ENCODE assay signal across 8 cellular contexts in the genomic region with DNA sequence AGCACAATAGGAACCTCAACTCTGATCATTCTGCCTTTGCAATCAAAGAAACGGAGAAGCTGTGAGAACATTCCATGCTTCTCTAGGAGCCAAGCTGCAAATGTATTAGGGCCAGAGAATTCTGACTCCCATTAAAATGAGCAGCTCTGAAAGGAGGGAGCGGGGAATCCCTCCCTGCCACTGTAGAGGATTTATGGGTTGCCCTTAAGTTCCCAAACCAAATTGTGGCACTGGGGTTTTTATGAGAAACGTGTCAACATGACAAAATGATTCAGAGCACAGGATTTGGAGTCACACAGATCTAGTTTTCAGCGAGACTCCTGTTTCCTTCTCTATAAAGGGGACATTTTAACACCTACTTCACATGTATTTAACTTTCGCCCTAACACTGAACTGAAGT. TPM values are rescaled to one million over a fixed set of nuclear protein-coding genes. Genes with fewer than 3 reads are reported as not detected.
A peak's percentile ranks its signal among the peaks of the same experiment; 100 is the strongest.
DNase-seq lines count a peak whose midpoint lies in the region; ATAC-seq and TF ChIP-seq lines count a peak whose summit lies in the region.

No MANE protein-coding gene starts in this region.

- H3K4me3 ChIP-seq in thoracic aorta = peak overlapping the region; percentile 87

- H3K9me3 Mint-ChIP-seq in activated CD4-positive, alpha-beta T cell treated with anti-CD3 and anti-CD28 coated beads, Interleukin-2, amount 10 ng/mL, durations not matched to agents 7 days and 5 days = peaks cover 4% of the 10 kb centered on the region

- CTCF ChIA-PET in activated CD4-positive, alpha-beta T cell treated with anti-CD3 and anti-CD28 coated beads, Interleukin-2, amount 10 ng/mL, durations not matched to agents 7 days and 5 days (lab: Charles Lee) = interaction anchor here (1.0 to 1.5 kb wide), 3 partner anchors 9 to 207 kb away, joined by 3 read pairs; no protein-coding TSS in a partner anchor

- POLR2A ChIA-PET in activated CD4-positive, alpha-beta T cell treated with anti-CD3 and anti-CD28 coated beads, Interleukin-2, amount 10 ng/mL, durations not matched to agents 7 days and 5 days (lab: Charles Lee) = no interaction called here

- no peak for TF ChIP-seq CTCF in thoracic aorta (IDR thresholded peaks at IDR 0.05)

- peak overlapping the region; percentile 96 for H3K4me3 Mint-ChIP-seq in activated CD4-positive, alpha-beta T cell treated with anti-CD3 and anti-CD28 coated beads, Interleukin-2, amount 10 ng/mL, durations not matched to agents 7 days and 5 days

- ATAC-seq in thoracic aorta (ENCODE audit: insufficient number of reproducible peaks, low FRiP score, low read depth) = no peak
- ATAC-seq in HG02884 (IDR thresholded peaks at IDR 0.05; ENCODE audit: unreplicated experiment) = no peak

- H3K36me3 ChIP-seq in thoracic aorta = no peaks in the 10 kb centered on the region

- peak overlapping the region; percentile 98 for H3K27ac Mint-ChIP-seq in activated CD4-positive, alpha-beta T cell treated with anti-CD3 and anti-CD28 coated beads, Interleukin-2, amount 10 ng/mL, durations not matched to agents 7 days and 5 days

- H3K27me3 Mint-ChIP-seq in activated CD4-positive, alpha-beta T cell treated with anti-CD3 and anti-CD28 coated beads, Interleukin-2, amount 10 ng/mL, durations not matched to agents 7 days and 5 days = no peaks in the 10 kb centered on the region

- H3K4me1 Mint-ChIP-seq in activated CD4-positive, alpha-beta T cell treated with anti-CD3 and anti-CD28 coated beads, Interleukin-2, amount 10 ng/mL, durations not matched to agents 7 days and 5 days = peaks cover 65% of the 10 kb centered on the region

- H3K36me3 Mint-ChIP-seq in activated CD4-positive, alpha-beta T cell treated with anti-CD3 and anti-CD28 coated beads, Interleukin-2, amount 10 ng/mL, durations not matched to agents 7 days and 5 days (ENCODE audit: low read depth) = peaks cover 65% of the 10 kb centered on the region

- no peaks in the 10 kb centered on the region for H3K9me3 ChIP-seq in thoracic aorta

- peak overlapping the region; percentile 74 for H3K27ac ChIP-seq in angular gyrus (ENCODE audit: low read depth, low read length)
- H3K27ac ChIP-seq in thoracic aorta = peak overlapping the region; percentile 99

- H3K4me1 ChIP-seq in thoracic aorta (ENCODE audit: control insufficient read depth in 1 of 2, low read depth in 2 of 2) = peaks cover 24 to 40% of the 10 kb centered on the region in 2 donors

- DNase-seq in activated CD4-positive, alpha-beta T cell treated with anti-CD3 and anti-CD28 coated beads, Interleukin-2, amount 10 ng/mL, durations not matched to agents 7 days and 5 days = no peak
- DNase-seq in activated CD4-positive, alpha-beta T cell treated with anti-CD3 and anti-CD28 coated beads for 1 hour = no peak
- DNase-seq in kidney tubule cell (ENCODE audit: low spot score) (peak; percentile 35), thoracic aorta (ENCODE audit: low spot score) (no peak), mucosa of gallbladder (ENCODE audit: low spot score) (no peak), DMS153 treated with DMSO at 0.1 percent for 48 hours (lab: John Stamatoyannopoulos, UW; ENCODE audit: unreplicated experiment) (no peak)

- no peaks in the 10 kb centered on the region for H3K27me3 ChIP-seq in thoracic aorta (replicated peaks; ENCODE audit: insufficient read depth)

RNA-seq across cellular contexts. Expression of a gene that starts 1.8 kb away (rescaled TPM):
- 100 to 1,000 TPM; 117 to 130 TPM for total RNA-seq in activated CD4-positive, alpha-beta T cell treated with anti-CD3 and anti-CD28 coated beads, Interleukin-2, amount 10 ng/mL, durations not matched to agents 7 days and 5 days
- total RNA-seq in thoracic aorta (100 to 1,000 TPM; 236 to 490 TPM), mucosa of gallbladder (235 TPM)
